ENCODE assay signal across 27 cellular contexts in genomic region chr10:45501791-45502190, GRCh38.
"Had no signal": no experiment of that assay in that cellular context is flagged by ENCODE, and none has a peak within 500 bp of the region (broad histone marks: within the 10 kb centered on the region; RNA-seq: fewer than 3 reads in every experiment).

No MANE protein-coding gene starts in this region.

- DNase-seq: kidney glomerular epithelial cell; left cardiac atrium; lower lobe of right lung; mammary epithelial cell; mesenchymal stem cell; naive thymus-derived CD8-positive, alpha-beta T cell; nucleus accumbens; pancreas; posterior cingulate gyrus; retina; right cardiac atrium; sigmoid colon; small intestine; spleen; stimulated activated CD4-positive, alpha-beta T cell treated with anti-CD3 and anti-CD28 coated beads, Interleukin-4, amount 100 ng/mL, for 24 hours; stimulated activated naive CD4-positive, alpha-beta T cell; tibial artery; trophoblast cell; upper lobe of right lung had no signal

- H3K4me1 ChIP-seq: lower lobe of right lung, prostate gland, sigmoid colon, suprapubic skin, tibial artery, upper lobe of right lung had no signal

- H2AFZ ChIP-seq: hepatocyte had no signal

- ATAC-seq: left cardiac atrium; left lobe of liver; lower lobe of right lung; naive thymus-derived CD8-positive, alpha-beta T cell; pancreas; right cardiac atrium; stimulated activated effector memory CD8-positive, alpha-beta T cell treated with anti-CD3 and anti-CD28 coated beads, Interleukin-12 subunit alpha, Interleukin-12 subunit beta, amount 100 ng/mL, for 72 hours; upper lobe of right lung had no signal

- H3K4me2 ChIP-seq: hepatocyte had no signal

- H3K36me3 ChIP-seq: lower lobe of right lung, pancreas, prostate gland, sigmoid colon, spleen, suprapubic skin, thoracic aorta, tibial artery, upper lobe of right lung had no signal

- H3K27me3 ChIP-seq: hepatocyte, pancreas, sigmoid colon, spleen, suprapubic skin, tibial artery, upper lobe of right lung had no signal

- H3K4me3 ChIP-seq: hepatocyte, lower lobe of right lung, pancreas, prostate gland, sigmoid colon, spleen, suprapubic skin, thoracic aorta, tibial artery, upper lobe of right lung had no signal

- H3K9me3 ChIP-seq: lower lobe of right lung, pancreas, prostate gland, sigmoid colon, suprapubic skin, thoracic aorta, tibial artery, upper lobe of right lung had no signal

- FAIRE-seq: keratinocyte, pancreas, small intestine, urothelium cell line had no signal

- H3K27ac ChIP-seq: hepatocyte, lower lobe of right lung, pancreas, prostate gland, sigmoid colon, spleen, suprapubic skin, thoracic aorta, tibial artery, upper lobe of right lung had no signal
